17 cellular contexts compared by ENCODE assay signal in genomic region chr6:167779993-167780655, GRCh38.
"Had no signal": no experiment of that assay in that cellular context is flagged by ENCODE, and none has a peak within 500 bp of the region (broad histone marks: within the 10 kb centered on the region; RNA-seq: fewer than 3 reads in every experiment).

No MANE protein-coding gene starts in this region.

- ATAC-seq: heart right ventricle had no signal

- H3K27me3 ChIP-seq: heart right ventricle, neutrophil, right atrium auricular region had no signal

- H3K4me3 ChIP-seq: dorsolateral prefrontal cortex, heart right ventricle, left ventricle myocardium inferior, lung, right atrium auricular region had no signal

- H3K36me3 Mint-ChIP-seq: naive B cell, type B pancreatic cell had no signal

- H3K4me3 Mint-ChIP-seq: naive B cell, nephron progenitor cell, type B pancreatic cell had no signal

- DNase-seq: cortex of kidney; dorsolateral prefrontal cortex; effector CD8-positive, alpha-beta T cell; foreskin melanocyte; heart right ventricle; hypothalamus; left ventricle myocardium inferior; mesenchymal stem cell; naive B cell; nephron progenitor cell; small intestine; stimulated activated CD4-positive, alpha-beta T cell treated with anti-CD3 and anti-CD28 coated beads, Interleukin-2, amount 100 ng/mL, for 48 hours; stimulated activated naive CD4-positive, alpha-beta T cell treated with Interleukin-2 at 50 U/mL for 16 hours had no signal

- H3K9me3 ChIP-seq: heart right ventricle, left ventricle myocardium inferior, neutrophil, right atrium auricular region had no signal

- H3K36me3 ChIP-seq: heart right ventricle, left ventricle myocardium inferior, neutrophil, right atrium auricular region had no signal

- H3K27ac ChIP-seq: dorsolateral prefrontal cortex, heart right ventricle, left ventricle myocardium inferior, neutrophil, right atrium auricular region had no signal

- H3K9me3 Mint-ChIP-seq: nephron progenitor cell, type B pancreatic cell had no signal

- H3K27ac Mint-ChIP-seq: naive B cell, nephron progenitor cell, type B pancreatic cell had no signal

- H3K4me1 Mint-ChIP-seq: naive B cell had no signal
